ENCODE assay signal across 8 cellular contexts in genomic region chr16:695355-696089, GRCh38. TPM values are rescaled to one million over a fixed set of nuclear protein-coding genes. Genes with fewer than 3 reads are reported as not detected.
DNase-seq lines count a peak whose midpoint lies in the region; ATAC-seq and TF ChIP-seq lines count a peak whose summit lies in the region.

No MANE protein-coding gene starts in this region.

- TF ChIP-seq CTCF in GM06990 (IDR thresholded peaks at IDR 0.05; ENCODE audit: insufficient read depth, low read length, poor library complexity, severe bottlenecking): no peak
- TF ChIP-seq CTCF in esophagus squamous epithelium (IDR thresholded peaks at IDR 0.05): no peak

- 0 to 5% methylated on average over 1 to 6 of the region's 71 CpGs for WGBS in esophagus squamous epithelium, 2 donors

- H3K27me3 ChIP-seq in GM06990 (replicated peaks; ENCODE audit: control insufficient read depth, insufficient read depth, low read length): no peaks in the 10 kb centered on the region; the same call in 1 of the 2 replicates
- H3K27me3 ChIP-seq in esophagus squamous epithelium: peaks cover 0 to 90% (median 24%) of the 10 kb centered on the region in 4 donors

- no peak for ATAC-seq in HG03432 (IDR thresholded peaks at IDR 0.05; ENCODE audit: unreplicated experiment)

- intact Hi-C loops in esophagus squamous epithelium (cut with DNase I): no loop called here

- no peaks in the 10 kb centered on the region for H3K36me3 ChIP-seq in GM06990 (ENCODE audit: control insufficient read depth, insufficient read depth, low read length)
- H3K36me3 ChIP-seq in esophagus squamous epithelium: no peaks in the 10 kb centered on the region

- DNase-seq in GM06990 (ENCODE audit: extremely low read depth, insufficient read length): peak; percentile 76
- DNase-seq in NCI-H2029 treated with DMSO at 0.1 percent for 48 hours (lab: John Stamatoyannopoulos, UW): peak; percentile 68
- peak; percentile 73 to 77 for DNase-seq in activated CD4-positive, alpha-beta T cell treated with anti-CD3 and anti-CD28 coated beads, Interleukin-2, amount 50 U/mL, for 48 hours
- DNase-seq in esophagus squamous epithelium (lab: John Stamatoyannopoulos, UW): no peak
- DNase-seq in stimulated activated CD4-positive, alpha-beta T cell treated with anti-CD3 and anti-CD28 coated beads, Interleukin-15, amount 100 ng/mL, for 24 hours: peak; percentile 79
- DNase-seq in NCI-H1694 treated with DMSO at 0.1 percent for 48 hours (lab: John Stamatoyannopoulos, UW): no peak
- no peak for DNase-seq in SW 1271 (lab: John Stamatoyannopoulos, UW)

- TF ChIP-seq POLR2A in esophagus squamous epithelium (IDR thresholded peaks at IDR 0.05): peak in 1 of 4 donors; percentile 32

- no peaks in the 10 kb centered on the region for H3K9me3 ChIP-seq in esophagus squamous epithelium

- peak overlapping the region; percentile 79 to 90 (median 82) for H3K27ac ChIP-seq in esophagus squamous epithelium

- H3K4me3 ChIP-seq in GM06990 (replicated peaks; ENCODE audit: low read depth, low read length) (peak overlapping the region; percentile 61), esophagus squamous epithelium (peak overlapping the region; percentile 37 to 66 (median 56))

- H3K4me1 ChIP-seq in esophagus squamous epithelium: peaks cover 22 to 70% (median 40%) of the 10 kb centered on the region in 3 donors

RNA-seq across cellular contexts. Expression of gene WDR24, which starts 5.3 kb away (rescaled TPM):
- 10 to 100 TPM in 1 of 4 donors, 1 to 10 TPM in 3; 6.9 to 11.8 (median 7.8) TPM for total RNA-seq in esophagus squamous epithelium

RNA-seq across cellular contexts. Expression of gene FBXL16, which starts 10.1 kb away (rescaled TPM):
- total RNA-seq in esophagus squamous epithelium: 1 to 10 TPM; 2.2 to 8.4 (median 3.7) TPM

RNA-seq across cellular contexts. Expression of gene JMJD8, which starts 11.4 kb away (rescaled TPM):
- total RNA-seq in esophagus squamous epithelium: 10 to 100 TPM; 53.7 to 70.7 (median 62.5) TPM

RNA-seq across cellular contexts. Expression of gene STUB1, which starts 15.3 kb away (rescaled TPM):
- total RNA-seq in esophagus squamous epithelium: 100 to 1,000 TPM; 102 to 148 (median 120) TPM

RNA-seq across cellular contexts. Expression of gene METRN, which starts 19.4 kb away (rescaled TPM):
- total RNA-seq in esophagus squamous epithelium: 10 to 100 TPM in 2 of 4 donors, 1 to 10 TPM in 2; 4.2 to 12.7 (median 8.8) TPM

Comparison
In these comparisons a context has a peak if more than half of its experiments do, and no peak if none do; other contexts are left out.
1. DNase-seq: peak in GM06990 (single experiment), NCI-H2029 treated with DMSO at 0.1 percent for 48 hours (single experiment), activated CD4-positive, alpha-beta T cell treated with anti-CD3 and anti-CD28 coated beads, Interleukin-2, amount 50 U/mL, for 48 hours (2 of 2) and stimulated activated CD4-positive, alpha-beta T cell treated with anti-CD3 and anti-CD28 coated beads, Interleukin-15, amount 100 ng/mL, for 24 hours (single experiment); none in esophagus squamous epithelium (single experiment), NCI-H1694 treated with DMSO at 0.1 percent for 48 hours (single experiment) and SW 1271 (0 of 2).